In the genomic region with DNA sequence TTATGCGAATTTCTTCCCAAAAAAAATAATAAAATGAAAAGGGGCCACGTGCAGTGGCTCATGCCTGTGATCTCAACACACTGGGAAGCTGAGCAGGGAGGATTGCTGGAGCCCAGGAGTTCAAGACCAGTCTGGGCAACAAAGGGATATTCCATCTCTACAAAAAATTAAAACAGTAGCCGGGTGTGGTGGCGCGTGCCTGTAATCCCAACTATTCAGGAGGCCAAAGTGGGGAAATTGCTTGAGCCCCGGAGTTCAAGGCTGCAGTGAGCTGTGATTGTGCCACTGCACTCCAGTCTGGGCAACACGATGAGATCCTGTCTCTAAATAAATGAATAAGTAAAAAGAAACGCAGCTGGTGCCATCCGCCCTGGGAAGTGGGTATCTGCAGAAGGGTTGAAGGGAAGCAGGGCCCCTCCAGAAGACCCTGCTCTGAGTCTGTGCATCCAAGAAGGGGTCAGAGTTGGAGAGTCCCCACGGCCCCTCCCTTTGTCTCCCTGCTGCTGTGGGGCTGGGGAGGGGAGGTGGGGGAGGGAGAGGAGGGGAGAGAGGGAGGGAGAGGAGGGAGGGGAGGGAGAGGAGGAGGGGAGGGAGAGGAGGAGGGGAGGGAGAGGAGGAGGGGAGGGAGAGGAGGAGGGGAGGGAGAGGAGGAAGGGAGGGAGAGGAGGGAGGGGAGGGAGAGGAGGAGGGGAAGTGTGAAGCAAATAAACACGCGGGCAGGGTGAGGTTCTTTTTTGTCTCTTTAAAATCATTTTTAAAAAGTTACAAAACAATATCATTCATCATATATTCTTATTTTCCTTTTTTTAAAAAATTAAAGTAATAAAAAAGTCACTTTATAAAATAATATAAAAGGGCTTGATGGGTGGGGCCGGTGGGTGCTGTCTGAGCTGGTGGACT, we compare ENCODE assay signal across 1 cellular context.
TF ChIP-seq lines count a peak whose summit lies in the region.

No MANE protein-coding gene starts in this region.

TF ChIP-seq in HepG2, 621 proteins besides CTCF, POLR2A, EP300 and RAD21 (continued from another document):
- TF ChIP-seq, protein P1, sequence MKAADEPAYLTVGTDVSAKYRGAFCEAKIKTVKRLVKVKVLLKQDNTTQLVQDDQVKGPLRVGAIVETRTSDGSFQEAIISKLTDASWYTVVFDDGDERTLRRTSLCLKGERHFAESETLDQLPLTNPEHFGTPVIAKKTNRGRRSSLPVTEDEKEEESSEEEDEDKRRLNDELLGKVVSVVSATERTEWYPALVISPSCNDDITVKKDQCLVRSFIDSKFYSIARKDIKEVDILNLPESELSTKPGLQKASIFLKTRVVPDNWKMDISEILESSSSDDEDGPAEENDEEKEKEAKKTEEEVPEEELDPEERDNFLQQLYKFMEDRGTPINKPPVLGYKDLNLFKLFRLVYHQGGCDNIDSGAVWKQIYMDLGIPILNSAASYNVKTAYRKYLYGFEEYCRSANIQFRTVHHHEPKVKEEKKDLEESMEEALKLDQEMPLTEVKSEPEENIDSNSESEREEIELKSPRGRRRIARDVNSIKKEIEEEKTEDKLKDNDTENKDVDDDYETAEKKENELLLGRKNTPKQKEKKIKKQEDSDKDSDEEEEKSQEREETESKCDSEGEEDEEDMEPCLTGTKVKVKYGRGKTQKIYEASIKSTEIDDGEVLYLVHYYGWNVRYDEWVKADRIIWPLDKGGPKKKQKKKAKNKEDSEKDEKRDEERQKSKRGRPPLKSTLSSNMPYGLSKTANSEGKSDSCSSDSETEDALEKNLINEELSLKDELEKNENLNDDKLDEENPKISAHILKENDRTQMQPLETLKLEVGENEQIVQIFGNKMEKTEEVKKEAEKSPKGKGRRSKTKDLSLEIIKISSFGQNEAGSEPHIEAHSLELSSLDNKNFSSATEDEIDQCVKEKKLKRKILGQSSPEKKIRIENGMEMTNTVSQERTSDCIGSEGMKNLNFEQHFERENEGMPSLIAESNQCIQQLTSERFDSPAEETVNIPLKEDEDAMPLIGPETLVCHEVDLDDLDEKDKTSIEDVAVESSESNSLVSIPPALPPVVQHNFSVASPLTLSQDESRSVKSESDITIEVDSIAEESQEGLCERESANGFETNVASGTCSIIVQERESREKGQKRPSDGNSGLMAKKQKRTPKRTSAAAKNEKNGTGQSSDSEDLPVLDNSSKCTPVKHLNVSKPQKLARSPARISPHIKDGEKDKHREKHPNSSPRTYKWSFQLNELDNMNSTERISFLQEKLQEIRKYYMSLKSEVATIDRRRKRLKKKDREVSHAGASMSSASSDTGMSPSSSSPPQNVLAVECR (CRISPR knock-in tag; IDR thresholded peaks at IDR 0.05; ENCODE audit: borderline replicate concordance) = no peak
- no peak for TF ChIP-seq EZH2 (conservative IDR thresholded peaks at IDR 0.05; ENCODE audit: low read depth, low read length)
- TF ChIP-seq ZC3H4 (CRISPR knock-in tag; IDR thresholded peaks at IDR 0.05; ENCODE audit: borderline replicate concordance) = 0 out of 2 replicates have a peak, but pooled peaks have one; percentile 71
- peak; percentile 94 for TF ChIP-seq SSRP1 (CRISPR knock-in tag; IDR thresholded peaks at IDR 0.05)
- TF ChIP-seq TRIM24 (CRISPR knock-in tag; IDR thresholded peaks at IDR 0.05) = no peak
- TF ChIP-seq ZNF713 (CRISPR knock-in tag; IDR thresholded peaks at IDR 0.05) = no peak
- no peak for TF ChIP-seq TAF15 (IDR thresholded peaks at IDR 0.05; ENCODE audit: low read depth, low read length, poor library complexity, severe bottlenecking)
- TF ChIP-seq NFYB (CRISPR knock-in tag; IDR thresholded peaks at IDR 0.05) = no peak
- TF ChIP-seq, protein P2, sequence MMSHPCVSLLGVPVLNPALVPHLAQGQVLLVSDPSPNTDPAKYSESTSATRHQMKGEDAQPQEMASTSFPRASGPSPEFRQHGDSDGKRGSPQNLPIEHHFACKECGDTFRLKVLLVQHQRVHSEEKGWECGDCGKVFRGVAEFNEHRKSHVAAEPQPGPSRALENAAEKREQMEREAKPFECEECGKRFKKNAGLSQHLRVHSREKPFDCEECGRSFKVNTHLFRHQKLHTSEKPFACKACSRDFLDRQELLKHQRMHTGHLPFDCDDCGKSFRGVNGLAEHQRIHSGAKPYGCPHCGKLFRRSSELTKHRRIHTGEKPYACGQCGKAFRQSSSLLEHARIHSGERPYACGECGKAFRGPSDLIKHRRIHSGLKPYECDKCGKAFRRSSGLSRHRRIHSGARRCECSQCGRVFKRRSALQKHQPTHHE (CRISPR knock-in tag; IDR thresholded peaks at IDR 0.05; ENCODE audit: borderline replicate concordance) = no peak
- TF ChIP-seq ZNF263 (CRISPR knock-in tag; IDR thresholded peaks at IDR 0.05) = peak; percentile 1; the same call in 1 of the 2 replicates
- TF ChIP-seq, protein P3, sequence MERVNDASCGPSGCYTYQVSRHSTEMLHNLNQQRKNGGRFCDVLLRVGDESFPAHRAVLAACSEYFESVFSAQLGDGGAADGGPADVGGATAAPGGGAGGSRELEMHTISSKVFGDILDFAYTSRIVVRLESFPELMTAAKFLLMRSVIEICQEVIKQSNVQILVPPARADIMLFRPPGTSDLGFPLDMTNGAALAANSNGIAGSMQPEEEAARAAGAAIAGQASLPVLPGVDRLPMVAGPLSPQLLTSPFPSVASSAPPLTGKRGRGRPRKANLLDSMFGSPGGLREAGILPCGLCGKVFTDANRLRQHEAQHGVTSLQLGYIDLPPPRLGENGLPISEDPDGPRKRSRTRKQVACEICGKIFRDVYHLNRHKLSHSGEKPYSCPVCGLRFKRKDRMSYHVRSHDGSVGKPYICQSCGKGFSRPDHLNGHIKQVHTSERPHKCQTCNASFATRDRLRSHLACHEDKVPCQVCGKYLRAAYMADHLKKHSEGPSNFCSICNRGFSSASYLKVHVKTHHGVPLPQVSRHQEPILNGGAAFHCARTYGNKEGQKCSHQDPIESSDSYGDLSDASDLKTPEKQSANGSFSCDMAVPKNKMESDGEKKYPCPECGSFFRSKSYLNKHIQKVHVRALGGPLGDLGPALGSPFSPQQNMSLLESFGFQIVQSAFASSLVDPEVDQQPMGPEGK (CRISPR knock-in tag; IDR thresholded peaks at IDR 0.05) = peak; percentile 35; the same call in 1 of the 2 replicates
- no peak for TF ChIP-seq SNAPC2 (CRISPR knock-in tag; IDR thresholded peaks at IDR 0.05)
- TF ChIP-seq FOXM1 (CRISPR knock-in tag; IDR thresholded peaks at IDR 0.05) = no peak
- no peak for TF ChIP-seq ZNF180 (CRISPR knock-in tag; IDR thresholded peaks at IDR 0.05; ENCODE audit: borderline replicate concordance, low read depth)
